Comparison of ENCODE assay signal across 38 cellular contexts in genomic region chr9:8745347-8745746, GRCh38.
"Had no signal": no experiment of that assay in that cellular context is flagged by ENCODE, and none has a peak within 500 bp of the region (broad histone marks: within the 10 kb centered on the region; RNA-seq: fewer than 3 reads in every experiment).

No MANE protein-coding gene starts in this region.

- H3K27me3 ChIP-seq: adrenal gland, Peyer's patch, SJCRH30 had no signal

- H3K4me3 ChIP-seq: adrenal gland, Peyer's patch, SJCRH30, SK-N-MC had no signal

- H3K36me3 ChIP-seq: adrenal gland, Peyer's patch, SJCRH30 had no signal

- FAIRE-seq: astrocyte, bronchial epithelial cell, TTC549 had no signal

- H3K9me3 ChIP-seq: adrenal gland, Peyer's patch, SJCRH30 had no signal

- H3K27me3 Mint-ChIP-seq: activated CD4-positive, alpha-beta memory T cell treated with anti-CD3 and anti-CD28 coated beads for 36 hours; activated CD4-positive, alpha-beta T cell treated with anti-CD3 and anti-CD28 coated beads for 36 hours; brain had no signal

- H3K4me1 ChIP-seq: adrenal gland, Peyer's patch, SJCRH30 had no signal

- DNase-seq: activated CD4-positive, alpha-beta memory T cell treated with anti-CD3 and anti-CD28 coated beads for 36 hours; activated CD4-positive, alpha-beta T cell treated with anti-CD3 and anti-CD28 coated beads for 36 hours; activated CD4-positive, alpha-beta T cell treated with anti-CD3 and anti-CD28 coated beads, Interleukin-2, amount 50 U/mL, for 1 hour; activated CD8-positive, alpha-beta memory T cell treated with anti-CD3 and anti-CD28 coated beads, Interleukin-2, amount 50 U/mL, for 4 hours; activated gamma-delta T cell treated with Interleukin-2 at 50 U/mL for 16 hours; activated naive CD4-positive, alpha-beta T cell treated with anti-CD3 and anti-CD28 coated beads for 36 hours; activated T-cell treated with anti-CD3 and anti-CD28 coated beads for 4 hours; activated T-cell treated with anti-CD3 and anti-CD28 coated beads, Interleukin-2, amount 50 U/mL, for 4 hours; adrenal gland; caudate nucleus; cerebellar nuclear complex; Kasumi-1; KG1; NCI-H1092 treated with DMSO at 0.1 percent for 48 hours; NCI-H146; NCI-H187; NCI-H2029 treated with DMSO at 0.1 percent for 48 hours; NCI-H2107; NCI-H2171; NCI-H510A; NCI-H526; NCI-H748 treated with DMSO at 0.1 percent for 48 hours; NK-92 treated with Interleukin-12 subunit alpha and Interleukin-12 subunit beta, amount 100 ng/mL, for 24 hours; PC-3; Peyer's patch; Right ventricle myocardium superior; SJCRH30 had no signal

- H3K9me3 Mint-ChIP-seq: activated naive CD4-positive, alpha-beta T cell treated with anti-CD3 and anti-CD28 coated beads for 36 hours; activated T-cell treated with anti-CD3 and anti-CD28 coated beads, Interleukin-2, amount 50 U/mL, for 4 hours; activated T-helper 1 cell treated with anti-CD3 and anti-CD28 coated beads, Interleukin-12 subunit alpha, Interleukin-12 subunit beta, Interleukin-2, Interleukin-4 antibody, amounts not matched to agents 30 ng/mL and 10 ng/mL and 1 ng/mL, durations not matched to agents 14 hours and 24 hours and 36 hours; brain; T-helper 1 cell treated with Interleukin-12 subunit alpha and Interleukin-12 subunit beta and Interleukin-4 antibody, amounts not matched to agents 30 μg/mL and 1 μg/mL, for 36 hours; T-helper 2 cell treated with Interferon-gamma antibody and Interleukin-4, amounts not matched to agents 5 μg/mL and 100 μg/mL, for 36 hours; WTC11 had no signal

- ATAC-seq: activated CD4-positive, alpha-beta T cell treated with anti-CD3 and anti-CD28 coated beads for 36 hours; activated CD4-positive, CD25-positive, alpha-beta regulatory T cell treated with anti-CD3 and anti-CD28 coated beads, Interleukin-2, amount 50 U/mL, for 24 hours; activated naive CD4-positive, alpha-beta T cell treated with anti-CD3 and anti-CD28 coated beads, Interleukin-2, amount 50 U/mL, for 72 hours; activated T-cell treated with anti-CD3 and anti-CD28 coated beads, Interleukin-2, amount 50 U/mL, for 4 hours; PC-3; WTC11 had no signal

- H3K27ac ChIP-seq: adrenal gland, Peyer's patch, SJCRH30, SK-N-MC had no signal

- H3K4me3 Mint-ChIP-seq: activated CD4-positive, alpha-beta memory T cell treated with anti-CD3 and anti-CD28 coated beads for 36 hours; activated CD4-positive, alpha-beta T cell treated with anti-CD3 and anti-CD28 coated beads for 36 hours; activated naive CD4-positive, alpha-beta T cell treated with anti-CD3 and anti-CD28 coated beads for 36 hours; activated T-cell treated with anti-CD3 and anti-CD28 coated beads, Interleukin-2, amount 50 U/mL, for 4 hours; activated T-helper 1 cell treated with anti-CD3 and anti-CD28 coated beads, Interleukin-12 subunit alpha, Interleukin-12 subunit beta, Interleukin-2, Interleukin-4 antibody, amounts not matched to agents 30 ng/mL and 10 ng/mL and 1 ng/mL, durations not matched to agents 14 hours and 24 hours and 36 hours; brain; T-helper 1 cell treated with Interleukin-12 subunit alpha and Interleukin-12 subunit beta and Interleukin-4 antibody, amounts not matched to agents 30 μg/mL and 1 μg/mL, for 36 hours; T-helper 2 cell treated with Interferon-gamma antibody and Interleukin-4, amounts not matched to agents 5 μg/mL and 100 μg/mL, for 36 hours; WTC11 had no signal

- H3K36me3 Mint-ChIP-seq: activated CD4-positive, alpha-beta memory T cell treated with anti-CD3 and anti-CD28 coated beads for 36 hours; WTC11 had no signal

- H3K27ac Mint-ChIP-seq: activated CD4-positive, alpha-beta memory T cell treated with anti-CD3 and anti-CD28 coated beads for 36 hours; activated CD4-positive, alpha-beta T cell treated with anti-CD3 and anti-CD28 coated beads for 36 hours; activated naive CD4-positive, alpha-beta T cell treated with anti-CD3 and anti-CD28 coated beads for 36 hours; activated naive CD4-positive, alpha-beta T cell treated with anti-CD3 and anti-CD28 coated beads, Interleukin-2, amount 50 U/mL, for 72 hours; activated T-helper 1 cell treated with anti-CD3 and anti-CD28 coated beads, Interleukin-12 subunit alpha, Interleukin-12 subunit beta, Interleukin-2, Interleukin-4 antibody, amounts not matched to agents 30 ng/mL and 10 ng/mL and 1 ng/mL, durations not matched to agents 14 hours and 24 hours and 36 hours; brain; T-helper 1 cell treated with Interleukin-12 subunit alpha and Interleukin-12 subunit beta and Interleukin-4 antibody, amounts not matched to agents 30 μg/mL and 1 μg/mL, for 36 hours; T-helper 2 cell treated with Interferon-gamma antibody and Interleukin-4, amounts not matched to agents 5 μg/mL and 100 μg/mL, for 36 hours; WTC11 had no signal

- H3K4me1 Mint-ChIP-seq: activated CD4-positive, alpha-beta T cell treated with anti-CD3 and anti-CD28 coated beads for 36 hours had no signal
